2 cellular contexts compared by ENCODE assay signal in the genomic region with DNA sequence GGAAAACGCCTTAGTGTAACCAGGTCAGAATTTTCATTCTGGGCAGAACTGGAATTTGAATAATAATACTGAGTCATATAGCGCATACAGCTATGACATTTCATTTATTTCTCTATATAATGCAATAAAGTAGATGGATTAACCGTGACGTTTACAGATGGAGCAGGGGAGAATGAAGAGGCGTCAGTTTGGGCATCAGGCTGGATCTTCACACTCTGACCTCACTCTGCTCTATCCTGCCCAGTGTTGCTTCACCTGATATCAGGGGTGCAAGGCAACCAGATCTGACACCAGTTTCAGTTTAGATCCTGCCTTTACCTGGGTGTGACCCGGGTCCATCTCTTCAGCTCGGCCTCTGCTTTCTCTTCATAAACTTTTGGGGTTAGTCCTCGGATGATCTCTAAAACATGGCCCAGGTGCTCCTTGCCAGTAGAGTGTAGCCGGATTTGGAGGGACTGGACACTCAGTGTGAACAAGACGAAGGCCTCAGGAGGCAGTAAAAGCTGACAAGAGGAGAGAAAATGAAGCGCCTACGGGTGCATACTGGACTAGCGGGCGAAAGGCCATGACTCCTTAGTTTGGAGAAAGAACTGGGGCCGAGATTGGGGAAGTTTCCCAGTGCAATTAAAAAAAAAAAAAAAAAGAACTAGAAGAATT.
TF ChIP-seq lines count a peak whose summit lies in the region.

No MANE protein-coding gene starts in this region.

TF ChIP-seq in HepG2, 621 proteins besides CTCF, POLR2A, EP300 and RAD21 (continues in another document):
- TF ChIP-seq RBM22 (optimal IDR thresholded peaks at IDR 0.05; ENCODE audit: low read length) (no peak), ZFP82 (CRISPR knock-in tag; IDR thresholded peaks at IDR 0.05; ENCODE audit: borderline replicate concordance) (no peak), JUN (CRISPR knock-in tag; IDR thresholded peaks at IDR 0.05) (no peak), ZNF605 (CRISPR knock-in tag; IDR thresholded peaks at IDR 0.05) (0 out of 2 replicates have a peak, but pooled peaks have one; percentile 5), SOX6 (IDR thresholded peaks at IDR 0.05) (no peak), SOX6 (CRISPR knock-in tag; IDR thresholded peaks at IDR 0.05) (no peak), XBP1 (CRISPR knock-in tag; IDR thresholded peaks at IDR 0.05) (no peak), ZNF337 (CRISPR knock-in tag; IDR thresholded peaks at IDR 0.05; ENCODE audit: borderline replicate concordance, low read depth) (no peak), ZNF556 (CRISPR knock-in tag; IDR thresholded peaks at IDR 0.05; ENCODE audit: borderline replicate concordance) (no peak), ZNF224 (CRISPR knock-in tag; IDR thresholded peaks at IDR 0.05) (no peak), SATB2 (CRISPR knock-in tag; IDR thresholded peaks at IDR 0.05) (no peak), SOX13 (IDR thresholded peaks at IDR 0.05) (no peak), SOX13 (CRISPR knock-in tag; conservative IDR thresholded peaks at IDR 0.05 in 1 of 2, IDR thresholded peaks at IDR 0.05 in 1 of 2) (no peak), ZNF839 (CRISPR knock-in tag; IDR thresholded peaks at IDR 0.05; ENCODE audit: borderline replicate concordance) (no peak)
- TF ChIP-seq, protein P1, sequence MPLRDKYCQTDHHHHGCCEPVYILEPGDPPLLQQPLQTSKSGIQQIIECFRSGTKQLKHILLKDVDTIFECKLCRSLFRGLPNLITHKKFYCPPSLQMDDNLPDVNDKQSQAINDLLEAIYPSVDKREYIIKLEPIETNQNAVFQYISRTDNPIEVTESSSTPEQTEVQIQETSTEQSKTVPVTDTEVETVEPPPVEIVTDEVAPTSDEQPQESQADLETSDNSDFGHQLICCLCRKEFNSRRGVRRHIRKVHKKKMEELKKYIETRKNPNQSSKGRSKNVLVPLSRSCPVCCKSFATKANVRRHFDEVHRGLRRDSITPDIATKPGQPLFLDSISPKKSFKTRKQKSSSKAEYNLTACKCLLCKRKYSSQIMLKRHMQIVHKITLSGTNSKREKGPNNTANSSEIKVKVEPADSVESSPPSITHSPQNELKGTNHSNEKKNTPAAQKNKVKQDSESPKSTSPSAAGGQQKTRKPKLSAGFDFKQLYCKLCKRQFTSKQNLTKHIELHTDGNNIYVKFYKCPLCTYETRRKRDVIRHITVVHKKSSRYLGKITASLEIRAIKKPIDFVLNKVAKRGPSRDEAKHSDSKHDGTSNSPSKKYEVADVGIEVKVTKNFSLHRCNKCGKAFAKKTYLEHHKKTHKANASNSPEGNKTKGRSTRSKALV (CRISPR knock-in tag; IDR thresholded peaks at IDR 0.05): 0 out of 2 replicates have a peak, but pooled peaks have one; percentile 24
- TF ChIP-seq, protein P2, sequence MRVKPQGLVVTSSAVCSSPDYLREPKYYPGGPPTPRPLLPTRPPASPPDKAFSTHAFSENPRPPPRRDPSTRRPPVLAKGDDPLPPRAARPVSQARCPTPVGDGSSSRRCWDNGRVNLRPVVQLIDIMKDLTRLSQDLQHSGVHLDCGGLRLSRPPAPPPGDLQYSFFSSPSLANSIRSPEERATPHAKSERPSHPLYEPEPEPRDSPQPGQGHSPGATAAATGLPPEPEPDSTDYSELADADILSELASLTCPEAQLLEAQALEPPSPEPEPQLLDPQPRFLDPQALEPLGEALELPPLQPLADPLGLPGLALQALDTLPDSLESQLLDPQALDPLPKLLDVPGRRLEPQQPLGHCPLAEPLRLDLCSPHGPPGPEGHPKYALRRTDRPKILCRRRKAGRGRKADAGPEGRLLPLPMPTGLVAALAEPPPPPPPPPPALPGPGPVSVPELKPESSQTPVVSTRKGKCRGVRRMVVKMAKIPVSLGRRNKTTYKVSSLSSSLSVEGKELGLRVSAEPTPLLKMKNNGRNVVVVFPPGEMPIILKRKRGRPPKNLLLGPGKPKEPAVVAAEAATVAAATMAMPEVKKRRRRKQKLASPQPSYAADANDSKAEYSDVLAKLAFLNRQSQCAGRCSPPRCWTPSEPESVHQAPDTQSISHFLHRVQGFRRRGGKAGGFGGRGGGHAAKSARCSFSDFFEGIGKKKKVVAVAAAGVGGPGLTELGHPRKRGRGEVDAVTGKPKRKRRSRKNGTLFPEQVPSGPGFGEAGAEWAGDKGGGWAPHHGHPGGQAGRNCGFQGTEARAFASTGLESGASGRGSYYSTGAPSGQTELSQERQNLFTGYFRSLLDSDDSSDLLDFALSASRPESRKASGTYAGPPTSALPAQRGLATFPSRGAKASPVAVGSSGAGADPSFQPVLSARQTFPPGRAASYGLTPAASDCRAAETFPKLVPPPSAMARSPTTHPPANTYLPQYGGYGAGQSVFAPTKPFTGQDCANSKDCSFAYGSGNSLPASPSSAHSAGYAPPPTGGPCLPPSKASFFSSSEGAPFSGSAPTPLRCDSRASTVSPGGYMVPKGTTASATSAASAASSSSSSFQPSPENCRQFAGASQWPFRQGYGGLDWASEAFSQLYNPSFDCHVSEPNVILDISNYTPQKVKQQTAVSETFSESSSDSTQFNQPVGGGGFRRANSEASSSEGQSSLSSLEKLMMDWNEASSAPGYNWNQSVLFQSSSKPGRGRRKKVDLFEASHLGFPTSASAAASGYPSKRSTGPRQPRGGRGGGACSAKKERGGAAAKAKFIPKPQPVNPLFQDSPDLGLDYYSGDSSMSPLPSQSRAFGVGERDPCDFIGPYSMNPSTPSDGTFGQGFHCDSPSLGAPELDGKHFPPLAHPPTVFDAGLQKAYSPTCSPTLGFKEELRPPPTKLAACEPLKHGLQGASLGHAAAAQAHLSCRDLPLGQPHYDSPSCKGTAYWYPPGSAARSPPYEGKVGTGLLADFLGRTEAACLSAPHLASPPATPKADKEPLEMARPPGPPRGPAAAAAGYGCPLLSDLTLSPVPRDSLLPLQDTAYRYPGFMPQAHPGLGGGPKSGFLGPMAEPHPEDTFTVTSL (CRISPR knock-in tag; IDR thresholded peaks at IDR 0.05; ENCODE audit: borderline replicate concordance): 0 out of 2 replicates have a peak, but pooled peaks have one; percentile 38
- TF ChIP-seq, protein P3, sequence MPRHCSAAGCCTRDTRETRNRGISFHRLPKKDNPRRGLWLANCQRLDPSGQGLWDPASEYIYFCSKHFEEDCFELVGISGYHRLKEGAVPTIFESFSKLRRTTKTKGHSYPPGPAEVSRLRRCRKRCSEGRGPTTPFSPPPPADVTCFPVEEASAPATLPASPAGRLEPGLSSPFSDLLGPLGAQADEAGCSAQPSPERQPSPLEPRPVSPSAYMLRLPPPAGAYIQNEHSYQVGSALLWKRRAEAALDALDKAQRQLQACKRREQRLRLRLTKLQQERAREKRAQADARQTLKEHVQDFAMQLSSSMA (CRISPR knock-in tag; IDR thresholded peaks at IDR 0.05): no peak
- TF ChIP-seq, protein P4, sequence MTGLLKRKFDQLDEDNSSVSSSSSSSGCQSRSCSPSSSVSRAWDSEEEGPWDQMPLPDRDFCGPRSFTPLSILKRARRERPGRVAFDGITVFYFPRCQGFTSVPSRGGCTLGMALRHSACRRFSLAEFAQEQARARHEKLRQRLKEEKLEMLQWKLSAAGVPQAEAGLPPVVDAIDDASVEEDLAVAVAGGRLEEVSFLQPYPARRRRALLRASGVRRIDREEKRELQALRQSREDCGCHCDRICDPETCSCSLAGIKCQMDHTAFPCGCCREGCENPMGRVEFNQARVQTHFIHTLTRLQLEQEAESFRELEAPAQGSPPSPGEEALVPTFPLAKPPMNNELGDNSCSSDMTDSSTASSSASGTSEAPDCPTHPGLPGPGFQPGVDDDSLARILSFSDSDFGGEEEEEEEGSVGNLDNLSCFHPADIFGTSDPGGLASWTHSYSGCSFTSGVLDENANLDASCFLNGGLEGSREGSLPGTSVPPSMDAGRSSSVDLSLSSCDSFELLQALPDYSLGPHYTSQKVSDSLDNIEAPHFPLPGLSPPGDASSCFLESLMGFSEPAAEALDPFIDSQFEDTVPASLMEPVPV (CRISPR knock-in tag; IDR thresholded peaks at IDR 0.05): no peak

TF ChIP-seq in GM12891, 5 proteins besides CTCF, POLR2A, EP300 and RAD21:
- TF ChIP-seq PAX5 (IDR thresholded peaks at IDR 0.05; ENCODE audit: insufficient read depth, low read length, severe bottlenecking) (no peak), SPI1 (IDR thresholded peaks at IDR 0.05; ENCODE audit: low read depth, low read length) (no peak), TAF1 (IDR thresholded peaks at IDR 0.05; ENCODE audit: low read depth, low read length) (no peak), POLR2AphosphoS5 (IDR thresholded peaks at IDR 0.05; ENCODE audit: low read depth, low read length) (no peak)
